ENCODE assay signal across 8 cellular contexts in genomic region chr18:26210147-26210546, GRCh38.
"Had no signal": no experiment of that assay in that cellular context is flagged by ENCODE, and none has a peak within 500 bp of the region (broad histone marks: within the 10 kb centered on the region; RNA-seq: fewer than 3 reads in every experiment).

No MANE protein-coding gene starts in this region.

- FAIRE-seq: H54, HTR-8/SVneo had no signal

- H3K4me1 Mint-ChIP-seq: H9 had no signal

- H3K27ac ChIP-seq: KMS-11 had no signal

- DNase-seq: GOT3, H9, HCEC 1CT, IMR-90, KBM-7 had no signal

- H3K9ac ChIP-seq: KMS-11 had no signal

- H3K4me2 ChIP-seq: KMS-11 had no signal

- H3K4me3 Mint-ChIP-seq: H9 had no signal

- H3K9me3 Mint-ChIP-seq: H9 had no signal

- H3K27ac Mint-ChIP-seq: H9 had no signal
